In the genomic region with DNA sequence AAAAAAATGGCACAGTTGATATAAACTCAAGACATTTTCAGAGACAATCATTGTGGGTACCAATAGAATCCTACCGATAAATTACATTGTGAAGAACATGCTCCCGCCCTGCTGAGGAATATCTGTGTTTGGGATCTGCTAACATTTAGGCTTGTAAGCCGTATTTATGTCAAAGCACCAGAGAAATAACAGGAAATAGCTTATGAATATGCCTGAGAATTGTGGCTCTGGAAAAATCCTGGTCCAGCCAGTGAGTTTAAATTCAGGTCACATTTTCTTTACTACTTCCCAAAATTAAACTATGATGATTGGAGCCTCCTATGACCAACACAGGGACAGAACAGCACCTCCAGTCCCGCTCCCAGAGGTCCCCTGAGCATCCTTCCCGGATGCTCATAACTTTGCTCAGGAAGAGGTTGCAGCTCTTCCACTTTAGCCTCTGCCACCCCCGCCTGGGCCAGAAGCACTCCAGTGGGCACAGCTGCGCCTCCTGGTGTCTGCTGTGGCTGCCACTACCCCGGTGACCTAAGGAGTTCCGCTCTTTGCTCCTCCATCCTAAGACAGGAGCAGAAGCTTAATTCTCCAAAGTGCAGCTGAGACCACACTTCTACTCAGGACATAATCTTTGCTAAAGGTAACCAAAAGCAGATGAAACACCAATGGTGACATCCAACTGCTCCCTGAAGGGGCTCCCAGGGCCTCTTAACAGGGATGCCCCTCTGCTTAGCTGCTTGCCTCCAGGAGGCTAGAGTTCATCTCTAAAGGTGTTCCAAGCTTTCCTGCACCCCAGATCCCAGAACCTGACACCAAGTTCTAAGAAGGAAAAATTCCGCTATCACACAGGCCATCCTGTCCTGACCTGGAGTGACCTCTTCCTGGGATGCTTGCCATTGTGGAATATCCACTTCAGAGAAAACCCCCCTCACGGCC, we compare ENCODE assay signal across 10 cellular contexts. TPM values are rescaled to one million over a fixed set of nuclear protein-coding genes. Genes with fewer than 3 reads are reported as not detected.
DNase-seq lines count a peak whose midpoint lies in the region; ATAC-seq and TF ChIP-seq lines count a peak whose summit lies in the region.
"Had no signal": no experiment of that assay in that cellular context is flagged by ENCODE, and none has a peak within 500 bp of the region (broad histone marks: within the 10 kb centered on the region; RNA-seq: fewer than 3 reads in every experiment).

No MANE protein-coding gene starts in this region.

- no peak overlapping the region for H2BK15ac ChIP-seq in neuronal stem cell (ENCODE audit: low read length)

- no peak overlapping the region for H3K27ac Mint-ChIP-seq in endothelial cell (ENCODE audit: unreplicated experiment)

- DNase-seq in EL (peak; percentile 21), HuH-7 (ENCODE audit: low spot score) (peak; percentile 27), endothelial cell (ENCODE audit: low spot score) (peak; percentile 57), neuronal stem cell (ENCODE audit: low spot score) (peak; percentile 5), spleen (no peak), DMS79 treated with DMSO at 0.1 percent for 48 hours (lab: John Stamatoyannopoulos, UW) (no peak), SHP77 treated with DMSO at 0.1 percent for 48 hours (lab: John Stamatoyannopoulos, UW) (no peak)
- DNase-seq: activated effector memory CD4-positive, alpha-beta T cell treated with Interleukin-2 at 50 U/mL for 16 hours; NCI-H1436 treated with DMSO at 0.1 percent for 48 hours had no signal

- H3K4ac ChIP-seq in neuronal stem cell (ENCODE audit: low read length) = no peak overlapping the region

- no peaks in the 10 kb centered on the region for H3K36me3 Mint-ChIP-seq in endothelial cell (ENCODE audit: low read depth, unreplicated experiment)

- H4K8ac ChIP-seq in neuronal stem cell (ENCODE audit: low read depth, low read length) = no peak overlapping the region

- H2AK5ac ChIP-seq in neuronal stem cell (ENCODE audit: low read depth, low read length) = no peak overlapping the region

- peak; percentile 15 for TF ChIP-seq CTCF in endothelial cell (IDR thresholded peaks at IDR 0.05; ENCODE audit: unreplicated experiment)
- peak in 1 of 11 experiments; percentile 9 for TF ChIP-seq CTCF in spleen (IDR thresholded peaks at IDR 0.05 in 8 of 11, conservative IDR thresholded peaks at IDR 0.05 in 3 of 11)

- H3K23ac ChIP-seq in neuronal stem cell (ENCODE audit: low read depth, low read length, poor library complexity) = no peak overlapping the region

- H3K9me3 ChIP-seq in neuronal stem cell (replicated peaks in 1 of 2; ENCODE audit: control insufficient read depth in 2 of 2, insufficient read depth in 1 of 2, low read depth in 1 of 2, low read length in 2 of 2) = no peaks in the 10 kb centered on the region
- H3K9me3 ChIP-seq in spleen = no peaks in the 10 kb centered on the region

- no peak overlapping the region for H2BK5ac ChIP-seq in neuronal stem cell (ENCODE audit: low read length)

- peaks cover 1% of the 10 kb centered on the region for H3K27me3 Mint-ChIP-seq in endothelial cell (ENCODE audit: unreplicated experiment)

- WGBS in neuronal stem cell (ENCODE audit: extremely low coverage in 2 of 2, insufficient read length in 2 of 2, insufficient replicate concordance in 1 of 2), 2 donors = no CpG with 5 or more reads among the region's 11 CpGs
- 69 to 79% (median 71%) methylated on average over 11 of the region's 11 CpGs for WGBS in spleen, 5 donors

- no peak for ATAC-seq in HG03039 (IDR thresholded peaks at IDR 0.05; ENCODE audit: unreplicated experiment)

- no peak overlapping the region for H3K14ac ChIP-seq in neuronal stem cell (ENCODE audit: low read length)

- no peak for TF ChIP-seq POLR2A in spleen (IDR thresholded peaks at IDR 0.05)

- H3K36me3 ChIP-seq in neuronal stem cell (replicated peaks in 1 of 2; ENCODE audit: control insufficient read depth in 2 of 2, insufficient read depth in 2 of 2, low read length in 2 of 2) (no peaks in the 10 kb centered on the region), spleen (no peaks in the 10 kb centered on the region)

- no peak overlapping the region for H3K27ac ChIP-seq in neuronal stem cell (replicated peaks; ENCODE audit: low read length)
- no peak overlapping the region for H3K27ac ChIP-seq in spleen

- no peak overlapping the region for H3K4me2 ChIP-seq in neuronal stem cell (ENCODE audit: insufficient read depth, low read length, poor library complexity, severe bottlenecking)

- H3K9ac ChIP-seq in neuronal stem cell (ENCODE audit: low read depth, low read length, poor library complexity) = no peak overlapping the region

- H3K9me3 Mint-ChIP-seq in endothelial cell (ENCODE audit: unreplicated experiment) = no peaks in the 10 kb centered on the region

- peaks cover 26% of the 10 kb centered on the region for H3K4me1 Mint-ChIP-seq in endothelial cell (ENCODE audit: unreplicated experiment)

- H2BK12ac ChIP-seq in neuronal stem cell (ENCODE audit: low read length) = no peak overlapping the region

- H4K91ac ChIP-seq in neuronal stem cell (ENCODE audit: low read depth, low read length, poor library complexity) = no peak overlapping the region

- H3K4me3 Mint-ChIP-seq in endothelial cell (ENCODE audit: unreplicated experiment) = no peak overlapping the region

- H3K4me1 ChIP-seq in neuronal stem cell (ENCODE audit: control insufficient read depth in 2 of 2, insufficient read depth in 1 of 2, low read depth in 1 of 2, low read length in 2 of 2) = no peaks in the 10 kb centered on the region
- peaks cover 0 to 6% (median 0%) of the 10 kb centered on the region in 6 donors for H3K4me1 ChIP-seq in spleen

- no peaks in the 10 kb centered on the region for H3K79me1 ChIP-seq in neuronal stem cell (ENCODE audit: low read depth, low read length)

- intact Hi-C loops in spleen (cut with DNase I; ENCODE audit: low total_unique reads) = no loop called here

- no peak overlapping the region for H3K4me3 ChIP-seq in neuronal stem cell (ENCODE audit: low read length in 2 of 2)
- no peak overlapping the region for H3K4me3 ChIP-seq in spleen

- H3K27me3 ChIP-seq in neuronal stem cell (ENCODE audit: control insufficient read depth in 3 of 3, insufficient read depth in 3 of 3, low read depth in 1 of 3, low read length in 3 of 3) (peaks cover 0 to 4% (median 0%) of the 10 kb centered on the region in 3 experiments), spleen (replicated peaks in 1 of 7) (no peaks in the 10 kb centered on the region)

- no peak overlapping the region for H3K18ac ChIP-seq in neuronal stem cell (ENCODE audit: low read length)

- no peak overlapping the region for H2AFZ ChIP-seq in neuronal stem cell (ENCODE audit: low read length)

- no peak overlapping the region for H2BK120ac ChIP-seq in neuronal stem cell (ENCODE audit: low read depth, low read length)

RNA-seq across cellular contexts. Expression of a gene that starts 58.8 kb away (rescaled TPM):
- total RNA-seq in endothelial cell (ENCODE audit: unreplicated experiment) (2.2 TPM), spleen (under 1 TPM in 5 of 7 donors, not detected in 2; 0.17 to 0.79 (median 0.30) TPM)
- 3.4 TPM for polyA plus RNA-seq in neuronal stem cell (2013, experiment 1 of 2)
- polyA plus RNA-seq in neuronal stem cell (2013, experiment 2 of 2) = 3.7 TPM
- polyA plus RNA-seq in spleen = under 1 TPM; 0.11 to 0.32 (median 0.26) TPM

Comparison
In these comparisons a context has a peak if more than half of its experiments do, and no peak if none do; other contexts are left out.
1. DNase-seq: peak in EL (single experiment), HuH-7 (single experiment), endothelial cell (single experiment) and neuronal stem cell (single experiment); none in spleen (single experiment), DMS79 treated with DMSO at 0.1 percent for 48 hours (single experiment) and SHP77 treated with DMSO at 0.1 percent for 48 hours (single experiment).